Comparison of ENCODE assay signal across 14 cellular contexts in genomic region chr9:131279196-131279926, GRCh38. TPM values are rescaled to one million over a fixed set of nuclear protein-coding genes. Genes with fewer than 3 reads are reported as not detected.
A peak's percentile ranks its signal among the peaks of the same experiment; 100 is the strongest.
DNase-seq lines count a peak whose midpoint lies in the region; ATAC-seq and TF ChIP-seq lines count a peak whose summit lies in the region.
"Had no signal": no experiment of that assay in that cellular context is flagged by ENCODE, and none has a peak within 500 bp of the region (broad histone marks: within the 10 kb centered on the region; RNA-seq: fewer than 3 reads in every experiment).

No MANE protein-coding gene starts in this region.

- H3K9ac ChIP-seq in BLaER1 = no peak overlapping the region

- CTCF ChIA-PET in Caco-2 (lab: Charles Lee) = no interaction called here
- CTCF ChIA-PET in GM10248 (lab: Yijun Ruan, JAX) = interaction anchor here (0.8 to 2.9 kb wide), 5 partner anchors 10 to 112 kb away, joined by 3 to 10 read pairs (median 3); partner anchors contain the start of gene PLPP7

- peak overlapping the region; percentile 51 for H3K4me3 Mint-ChIP-seq in Caco-2 (ENCODE audit: unreplicated experiment)
- peak overlapping the region; percentile 83 for H3K4me3 Mint-ChIP-seq in activated naive CD8-positive, alpha-beta T cell treated with anti-CD3 and anti-CD28 coated beads, Interleukin-2, amount 10 ng/mL, durations not matched to agents 7 days and 5 days
- H3K4me3 Mint-ChIP-seq in mesothelial cell of epicardium = peak overlapping the region; percentile 51
- H3K4me3 Mint-ChIP-seq: endodermal cell had no signal

- H3K4me3 ChIP-seq in BLaER1 (no peak overlapping the region), Caco-2 (ENCODE audit: low read depth, low read length) (no peak overlapping the region)

- no peaks in the 10 kb centered on the region for H3K9me3 ChIP-seq in BLaER1
- no peaks in the 10 kb centered on the region for H3K9me3 ChIP-seq in Caco-2

- peaks cover 18% of the 10 kb centered on the region for H4K20me1 ChIP-seq in BLaER1

- H3K36me3 ChIP-seq in BLaER1 (no peaks in the 10 kb centered on the region), Caco-2 (ENCODE audit: control insufficient read depth, insufficient read depth, low read length) (no peaks in the 10 kb centered on the region)
- H3K36me3 ChIP-seq: brain microvascular endothelial cell had no signal

- H3K27ac ChIP-seq in BLaER1 = no peak overlapping the region
- H3K27ac ChIP-seq: brain microvascular endothelial cell, foreskin keratinocyte had no signal

- H3K27ac Mint-ChIP-seq in Caco-2 (ENCODE audit: unreplicated experiment) (no peak overlapping the region), mesothelial cell of epicardium (no peak overlapping the region)
- peak overlapping the region; percentile 93 for H3K27ac Mint-ChIP-seq in activated naive CD8-positive, alpha-beta T cell treated with anti-CD3 and anti-CD28 coated beads, Interleukin-2, amount 10 ng/mL, durations not matched to agents 7 days and 5 days
- H3K27ac Mint-ChIP-seq: endodermal cell had no signal

- ATAC-seq in activated naive CD8-positive, alpha-beta T cell treated with anti-CD3 and anti-CD28 coated beads, Interleukin-2, amount 10 ng/mL, durations not matched to agents 7 days and 5 days (ENCODE audit: low read depth) = no peak
- ATAC-seq: foreskin keratinocyte had no signal

- DNase-seq in Caco-2 (no peak), mesothelial cell of epicardium (ENCODE audit: low spot score in 2 of 2, unreplicated experiment in 2 of 2) (no peak), cerebellar cortex (ENCODE audit: low spot score) (no peak), GM19238 (ENCODE audit: insufficient read length, low spot score) (no peak), NCI-H2227 (lab: John Stamatoyannopoulos, UW; ENCODE audit: unreplicated experiment) (no peak), GM10248 (ENCODE audit: extremely low spot score) (no peak)
- peak; percentile 33 for DNase-seq in activated naive CD8-positive, alpha-beta T cell treated with anti-CD3 and anti-CD28 coated beads, Interleukin-2, amount 10 ng/mL, durations not matched to agents 7 days and 5 days
- DNase-seq: brain microvascular endothelial cell; endodermal cell; foreskin keratinocyte; NCI-H1092 treated with DMSO at 0.1 percent for 48 hours; stimulated activated CD4-positive, alpha-beta T cell treated with anti-CD3 and anti-CD28 coated beads, Interleukin-4, amount 100 ng/mL, for 4 hours; stimulated activated naive CD4-positive, alpha-beta T cell treated with Interleukin-2 at 50 U/mL for 16 hours had no signal

- H3K36me3 Mint-ChIP-seq in Caco-2 (ENCODE audit: insufficient read depth, unreplicated experiment) = no peaks in the 10 kb centered on the region
- peaks cover 20% of the 10 kb centered on the region for H3K36me3 Mint-ChIP-seq in activated naive CD8-positive, alpha-beta T cell treated with anti-CD3 and anti-CD28 coated beads, Interleukin-2, amount 10 ng/mL, durations not matched to agents 7 days and 5 days
- no peaks in the 10 kb centered on the region for H3K36me3 Mint-ChIP-seq in mesothelial cell of epicardium

- TF ChIP-seq CTCF in Caco-2 (IDR thresholded peaks at IDR 0.05; ENCODE audit: insufficient read depth in 1 of 2, low read depth in 1 of 2, low read length in 1 of 2, severe bottlenecking in 1 of 2, unreplicated experiment in 1 of 2) (no peak), mesothelial cell of epicardium (IDR thresholded peaks at IDR 0.05; ENCODE audit: unreplicated experiment) (no peak), GM10248 (IDR thresholded peaks at IDR 0.05; ENCODE audit: control extremely low read depth, extremely low read depth, low read depth, missing control alignments) (no peak)

- H3K27me3 Mint-ChIP-seq in Caco-2 (ENCODE audit: insufficient read depth, unreplicated experiment) (peaks cover 14% of the 10 kb centered on the region), mesothelial cell of epicardium (ENCODE audit: low read depth) (peaks cover 80% of the 10 kb centered on the region)
- H3K27me3 Mint-ChIP-seq in activated naive CD8-positive, alpha-beta T cell treated with anti-CD3 and anti-CD28 coated beads, Interleukin-2, amount 10 ng/mL, durations not matched to agents 7 days and 5 days = peaks cover 31% of the 10 kb centered on the region

- H3K4me1 ChIP-seq in BLaER1 = peaks cover 38% of the 10 kb centered on the region
- H3K4me1 ChIP-seq in Caco-2 = peaks cover 7% of the 10 kb centered on the region
- H3K4me1 ChIP-seq: foreskin keratinocyte had no signal

- no TSS peak for BruUV-seq in Caco-2 (replicated peaks; lab: Mats Ljungman, UMichigan)

- no peaks in the 10 kb centered on the region for H3K9me3 Mint-ChIP-seq in Caco-2 (ENCODE audit: unreplicated experiment)
- H3K9me3 Mint-ChIP-seq in activated naive CD8-positive, alpha-beta T cell treated with anti-CD3 and anti-CD28 coated beads, Interleukin-2, amount 10 ng/mL, durations not matched to agents 7 days and 5 days = no peaks in the 10 kb centered on the region
- no peaks in the 10 kb centered on the region for H3K9me3 Mint-ChIP-seq in mesothelial cell of epicardium
- H3K9me3 Mint-ChIP-seq: endodermal cell had no signal

- peak overlapping the region; percentile 96 for H3K4me2 ChIP-seq in BLaER1

- H3K4me1 Mint-ChIP-seq in Caco-2 (ENCODE audit: low read depth, unreplicated experiment) = peaks cover 7% of the 10 kb centered on the region
- peaks cover 20% of the 10 kb centered on the region for H3K4me1 Mint-ChIP-seq in activated naive CD8-positive, alpha-beta T cell treated with anti-CD3 and anti-CD28 coated beads, Interleukin-2, amount 10 ng/mL, durations not matched to agents 7 days and 5 days
- H3K4me1 Mint-ChIP-seq in mesothelial cell of epicardium = peaks cover 4% of the 10 kb centered on the region

- POLR2A ChIA-PET in Caco-2 (lab: Charles Lee) (no interaction called here), GM10248 (lab: Yijun Ruan, JAX) (no interaction called here)
- POLR2A ChIA-PET in activated naive CD8-positive, alpha-beta T cell treated with anti-CD3 and anti-CD28 coated beads, Interleukin-2, amount 10 ng/mL, durations not matched to agents 7 days and 5 days (lab: Charles Lee) = interaction anchor here (0.7 to 3.1 kb wide), 11 partner anchors 8 to 154 kb away, joined by 3 to 43 read pairs (median 8); partner anchors contain the start of genes NUP214 and PLPP7

- intact Hi-C loops in Caco-2 (cut with micrococcal nuclease; ENCODE audit: unreplicated experiment) = loop anchor here (5.0 kb wide), 1 partner anchor 58 kb away; no protein-coding TSS in a partner anchor

- H3K27me3 ChIP-seq in BLaER1 (peaks cover 78% of the 10 kb centered on the region), Caco-2 (replicated peaks; ENCODE audit: control insufficient read depth, insufficient read depth, low read length) (peaks cover 1% of the 10 kb centered on the region)

RNA-seq across cellular contexts. Expression of gene FAM78A, which starts 3.1 kb away (rescaled TPM):
- total RNA-seq in Caco-2 (2022) (0.70 and 0.88 TPM in 2 replicates), mesothelial cell of epicardium (0.54 to 0.80 TPM (median 0.64 TPM) in 3 replicates)
- 100 to 1,000 TPM; 102 to 104 TPM for total RNA-seq in activated naive CD8-positive, alpha-beta T cell treated with anti-CD3 and anti-CD28 coated beads, Interleukin-2, amount 10 ng/mL, durations not matched to agents 7 days and 5 days

RNA-seq across cellular contexts. Expression of gene PLPP7, which starts 10.2 kb away (rescaled TPM):
- total RNA-seq in Caco-2 (2022) (0.11 TPM in 1 of 2 replicates, not detected in the other), mesothelial cell of epicardium (0.60 to 1.1 TPM (median 0.79 TPM) in 3 replicates)
- total RNA-seq in activated naive CD8-positive, alpha-beta T cell treated with anti-CD3 and anti-CD28 coated beads, Interleukin-2, amount 10 ng/mL, durations not matched to agents 7 days and 5 days = under 1 TPM; 0.42 to 0.65 TPM
- total RNA-seq: foreskin keratinocyte had no signal

Comparison
In these comparisons a context has a peak if more than half of its experiments do, and no peak if none do; other contexts are left out.
1. RNA of gene FAM78A, which starts 3.1 kb away (total RNA-seq): 102 to 104 TPM in activated naive CD8-positive, alpha-beta T cell treated with anti-CD3 and anti-CD28 coated beads, Interleukin-2, amount 10 ng/mL, durations not matched to agents 7 days and 5 days; 0.54 to 0.80 TPM in mesothelial cell of epicardium and 0.70 to 0.88 TPM in Caco-2; every median in the first group is over 10 times any median in the second.
2. Peak in every context shown above with its lines, with median percentiles within 50 percentile points of each other: H3K4me3 Mint-ChIP-seq.